ENCODE assay signal across 1 cellular context in the genomic region with DNA sequence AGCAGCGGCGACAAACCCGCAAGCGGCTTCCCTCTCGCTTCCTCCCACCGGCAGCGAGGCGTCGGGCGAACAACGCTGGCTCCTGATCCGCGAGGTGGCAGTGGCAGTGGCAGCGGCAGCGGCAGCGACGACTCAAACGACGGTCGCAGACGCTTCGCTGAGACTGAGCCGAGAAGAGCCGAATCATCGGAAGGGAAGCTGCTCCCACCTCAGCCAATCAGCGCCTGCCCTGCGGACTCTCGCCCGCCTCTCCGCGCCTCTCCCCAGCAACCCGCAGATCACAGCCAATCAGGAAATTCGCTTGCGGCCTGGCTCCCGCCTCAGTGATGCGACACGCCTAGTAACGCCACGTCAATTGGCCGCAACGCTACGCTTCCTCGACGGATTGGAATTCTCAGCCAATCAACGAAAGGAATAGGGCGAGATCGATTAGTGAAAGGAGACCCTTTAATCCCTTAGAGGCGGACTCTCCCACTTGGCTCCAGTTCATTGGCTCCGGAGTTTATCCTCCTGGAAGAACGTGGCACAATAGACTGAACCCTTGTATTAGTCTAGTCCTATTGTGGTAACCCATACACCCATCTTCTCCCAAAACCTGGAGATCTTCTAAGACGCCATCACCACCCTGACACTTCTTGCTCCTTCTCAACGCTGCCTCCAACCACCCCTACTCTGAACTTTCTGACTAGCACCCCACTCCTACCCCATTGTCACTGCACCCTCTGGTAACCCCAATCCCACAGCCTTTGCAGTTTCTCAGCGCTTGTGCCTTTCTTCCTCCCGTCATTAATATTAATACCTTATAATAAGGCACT.
TF ChIP-seq lines count a peak whose summit lies in the region.

TSS of gene VCP (minus strand) at position 165 of the 815 bp plus-strand sequence. CDS start 272 bp downstream, outside the sequence.

TF ChIP-seq in HepG2, 621 proteins besides CTCF, POLR2A, EP300 and RAD21 (continued from another document and continues in another):
- TF ChIP-seq ZBTB33 (CRISPR knock-in tag; IDR thresholded peaks at IDR 0.05) (no peak), ZFY (CRISPR knock-in tag; IDR thresholded peaks at IDR 0.05) (peak; percentile 58), NFATC3 (CRISPR knock-in tag; IDR thresholded peaks at IDR 0.05) (no peak), ZNF549 (CRISPR knock-in tag; IDR thresholded peaks at IDR 0.05) (0 out of 2 replicates have a peak, but pooled peaks have one; percentile 38), TBX2 (CRISPR knock-in tag; IDR thresholded peaks at IDR 0.05; ENCODE audit: borderline replicate concordance) (peak; percentile 48; the same call in 1 of the 2 replicates), ZBTB3 (CRISPR knock-in tag; IDR thresholded peaks at IDR 0.05; ENCODE audit: borderline replicate concordance, low read depth) (no peak), FLYWCH1 (CRISPR knock-in tag; IDR thresholded peaks at IDR 0.05) (no peak), ZNF282 (IDR thresholded peaks at IDR 0.05; ENCODE audit: partially characterized antibody) (no peak), MTA3 (CRISPR knock-in tag; IDR thresholded peaks at IDR 0.05) (no peak), RBM39 (IDR thresholded peaks at IDR 0.05; ENCODE audit: low read depth, low read length, poor library complexity, severe bottlenecking) (peak; percentile 78), ATF7 (IDR thresholded peaks at IDR 0.05) (no peak), ATF7 (CRISPR knock-in tag; IDR thresholded peaks at IDR 0.05) (no peak), GLMP (CRISPR knock-in tag; IDR thresholded peaks at IDR 0.05; ENCODE audit: borderline replicate concordance) (no peak), ZFAT (CRISPR knock-in tag; conservative IDR thresholded peaks at IDR 0.05) (no peak), FOXC1 (CRISPR knock-in tag; IDR thresholded peaks at IDR 0.05; ENCODE audit: borderline replicate concordance) (no peak), ISL2 (CRISPR knock-in tag; IDR thresholded peaks at IDR 0.05) (no peak; the same call in 1 of the 2 replicates), HNRNPH1 (optimal IDR thresholded peaks at IDR 0.05; ENCODE audit: low read depth, low read length) (no peak), ZNF792 (CRISPR knock-in tag; IDR thresholded peaks at IDR 0.05) (no peak), SMARCE1 (IDR thresholded peaks at IDR 0.05; ENCODE audit: borderline replicate concordance) (no peak), ZFYVE20 (CRISPR knock-in tag; IDR thresholded peaks at IDR 0.05; ENCODE audit: borderline replicate concordance, low read depth) (no peak), GTF3A (CRISPR knock-in tag; conservative IDR thresholded peaks at IDR 0.05) (no peak), CBX1 (IDR thresholded peaks at IDR 0.05; ENCODE audit: low read depth) (no peak), ZNF605 (CRISPR knock-in tag; IDR thresholded peaks at IDR 0.05) (peak; percentile 35; the same call in 1 of the 2 replicates), XRCC5 (optimal IDR thresholded peaks at IDR 0.05; ENCODE audit: low read length) (no peak), SP4 (CRISPR knock-in tag; IDR thresholded peaks at IDR 0.05) (peak; percentile 87), ZNF326 (CRISPR knock-in tag; IDR thresholded peaks at IDR 0.05; ENCODE audit: borderline replicate concordance) (no peak), PATZ1 (CRISPR knock-in tag; IDR thresholded peaks at IDR 0.05) (0 out of 2 replicates have a peak, but pooled peaks have one; percentile 24), RFX1 (IDR thresholded peaks at IDR 0.05) (peak; percentile 59; the same call in 1 of the 2 replicates), HIVEP1 (CRISPR knock-in tag; IDR thresholded peaks at IDR 0.05) (no peak; the same call in 1 of the 2 replicates), RBFOX2 (IDR thresholded peaks at IDR 0.05; ENCODE audit: low read depth, low read length) (peak; percentile 86), ZNF652 (CRISPR knock-in tag; IDR thresholded peaks at IDR 0.05; ENCODE audit: borderline replicate concordance, low read depth) (no peak), YY1 (IDR thresholded peaks at IDR 0.05; ENCODE audit: insufficient read depth, insufficient replicate concordance, low read depth, low read length) (peak; percentile 32), ZNF496 (CRISPR knock-in tag; IDR thresholded peaks at IDR 0.05; ENCODE audit: insufficient replicate concordance) (no peak), SKIL (CRISPR knock-in tag; IDR thresholded peaks at IDR 0.05; ENCODE audit: borderline replicate concordance) (no peak), ZNF563 (CRISPR knock-in tag; IDR thresholded peaks at IDR 0.05) (no peak), HES4 (CRISPR knock-in tag; IDR thresholded peaks at IDR 0.05; ENCODE audit: borderline replicate concordance) (no peak; the same call in 1 of the 2 replicates), LBX2 (CRISPR knock-in tag; IDR thresholded peaks at IDR 0.05; ENCODE audit: borderline replicate concordance) (no peak), RNF2 (conservative IDR thresholded peaks at IDR 0.05; ENCODE audit: low read depth) (no peak; the same call in 1 of the 2 replicates), CBX5 (CRISPR knock-in tag; IDR thresholded peaks at IDR 0.05; ENCODE audit: borderline replicate concordance) (no peak)
- TF ChIP-seq, protein P1, sequence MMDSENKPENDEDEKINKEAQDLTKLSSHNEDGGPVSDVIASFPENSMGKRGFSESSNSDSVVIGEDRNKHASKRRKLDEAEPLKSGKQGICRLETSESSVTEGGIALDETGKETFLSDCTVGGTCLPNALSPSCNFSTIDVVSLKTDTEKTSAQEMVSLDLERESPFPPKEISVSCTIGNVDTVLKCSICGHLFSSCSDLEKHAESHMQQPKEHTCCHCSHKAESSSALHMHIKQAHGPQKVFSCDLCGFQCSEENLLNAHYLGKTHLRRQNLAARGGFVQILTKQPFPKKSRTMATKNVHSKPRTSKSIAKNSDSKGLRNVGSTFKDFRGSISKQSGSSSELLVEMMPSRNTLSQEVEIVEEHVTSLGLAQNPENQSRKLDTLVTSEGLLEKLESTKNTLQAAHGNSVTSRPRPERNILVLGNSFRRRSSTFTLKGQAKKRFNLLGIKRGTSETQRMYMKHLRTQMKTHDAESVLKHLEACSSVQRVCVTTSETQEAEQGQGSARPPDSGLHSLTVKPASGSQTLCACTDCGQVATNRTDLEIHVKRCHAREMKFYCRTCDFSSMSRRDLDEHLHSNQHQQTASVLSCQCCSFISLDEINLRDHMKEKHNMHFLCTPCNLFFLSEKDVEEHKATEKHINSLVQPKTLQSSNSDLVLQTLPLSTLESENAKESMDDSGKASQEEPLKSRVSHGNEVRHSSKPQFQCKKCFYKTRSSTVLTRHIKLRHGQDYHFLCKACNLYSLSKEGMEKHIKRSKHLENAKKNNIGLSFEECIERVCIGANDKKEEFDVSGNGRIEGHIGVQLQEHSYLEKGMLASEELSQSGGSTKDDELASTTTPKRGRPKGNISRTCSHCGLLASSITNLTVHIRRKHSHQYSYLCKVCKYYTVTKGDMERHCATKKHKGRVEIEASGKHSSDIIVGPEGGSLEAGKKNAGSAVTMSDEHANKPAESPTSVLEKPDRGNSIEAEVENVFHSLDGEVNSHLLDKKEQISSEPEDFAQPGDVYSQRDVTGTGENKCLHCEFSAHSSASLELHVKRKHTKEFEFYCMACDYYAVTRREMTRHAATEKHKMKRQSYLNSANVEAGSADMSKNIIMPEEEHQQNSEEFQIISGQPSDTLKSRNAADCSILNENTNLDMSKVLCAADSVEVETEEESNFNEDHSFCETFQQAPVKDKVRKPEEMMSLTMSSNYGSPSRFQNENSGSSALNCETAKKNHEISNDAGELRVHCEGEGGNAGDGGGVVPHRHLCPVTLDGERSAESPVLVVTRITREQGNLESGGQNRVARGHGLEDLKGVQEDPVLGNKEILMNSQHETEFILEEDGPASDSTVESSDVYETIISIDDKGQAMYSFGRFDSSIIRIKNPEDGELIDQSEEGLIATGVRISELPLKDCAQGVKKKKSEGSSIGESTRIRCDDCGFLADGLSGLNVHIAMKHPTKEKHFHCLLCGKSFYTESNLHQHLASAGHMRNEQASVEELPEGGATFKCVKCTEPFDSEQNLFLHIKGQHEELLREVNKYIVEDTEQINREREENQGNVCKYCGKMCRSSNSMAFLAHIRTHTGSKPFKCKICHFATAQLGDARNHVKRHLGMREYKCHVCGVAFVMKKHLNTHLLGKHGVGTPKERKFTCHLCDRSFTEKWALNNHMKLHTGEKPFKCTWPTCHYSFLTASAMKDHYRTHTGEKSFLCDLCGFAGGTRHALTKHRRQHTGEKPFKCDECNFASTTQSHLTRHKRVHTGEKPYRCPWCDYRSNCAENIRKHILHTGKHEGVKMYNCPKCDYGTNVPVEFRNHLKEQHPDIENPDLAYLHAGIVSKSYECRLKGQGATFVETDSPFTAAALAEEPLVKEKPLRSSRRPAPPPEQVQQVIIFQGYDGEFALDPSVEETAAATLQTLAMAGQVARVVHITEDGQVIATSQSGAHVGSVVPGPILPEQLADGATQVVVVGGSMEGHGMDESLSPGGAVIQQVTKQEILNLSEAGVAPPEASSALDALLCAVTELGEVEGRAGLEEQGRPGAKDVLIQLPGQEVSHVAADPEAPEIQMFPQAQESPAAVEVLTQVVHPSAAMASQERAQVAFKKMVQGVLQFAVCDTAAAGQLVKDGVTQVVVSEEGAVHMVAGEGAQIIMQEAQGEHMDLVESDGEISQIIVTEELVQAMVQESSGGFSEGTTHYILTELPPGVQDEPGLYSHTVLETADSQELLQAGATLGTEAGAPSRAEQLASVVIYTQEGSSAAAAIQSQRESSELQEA (CRISPR knock-in tag; IDR thresholded peaks at IDR 0.05; ENCODE audit: not compliant biosample characterization) = no peak
- TF ChIP-seq, protein P2, sequence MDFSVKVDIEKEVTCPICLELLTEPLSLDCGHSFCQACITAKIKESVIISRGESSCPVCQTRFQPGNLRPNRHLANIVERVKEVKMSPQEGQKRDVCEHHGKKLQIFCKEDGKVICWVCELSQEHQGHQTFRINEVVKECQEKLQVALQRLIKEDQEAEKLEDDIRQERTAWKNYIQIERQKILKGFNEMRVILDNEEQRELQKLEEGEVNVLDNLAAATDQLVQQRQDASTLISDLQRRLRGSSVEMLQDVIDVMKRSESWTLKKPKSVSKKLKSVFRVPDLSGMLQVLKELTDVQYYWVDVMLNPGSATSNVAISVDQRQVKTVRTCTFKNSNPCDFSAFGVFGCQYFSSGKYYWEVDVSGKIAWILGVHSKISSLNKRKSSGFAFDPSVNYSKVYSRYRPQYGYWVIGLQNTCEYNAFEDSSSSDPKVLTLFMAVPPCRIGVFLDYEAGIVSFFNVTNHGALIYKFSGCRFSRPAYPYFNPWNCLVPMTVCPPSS (IDR thresholded peaks at IDR 0.05) = no peak
- TF ChIP-seq, protein P3, sequence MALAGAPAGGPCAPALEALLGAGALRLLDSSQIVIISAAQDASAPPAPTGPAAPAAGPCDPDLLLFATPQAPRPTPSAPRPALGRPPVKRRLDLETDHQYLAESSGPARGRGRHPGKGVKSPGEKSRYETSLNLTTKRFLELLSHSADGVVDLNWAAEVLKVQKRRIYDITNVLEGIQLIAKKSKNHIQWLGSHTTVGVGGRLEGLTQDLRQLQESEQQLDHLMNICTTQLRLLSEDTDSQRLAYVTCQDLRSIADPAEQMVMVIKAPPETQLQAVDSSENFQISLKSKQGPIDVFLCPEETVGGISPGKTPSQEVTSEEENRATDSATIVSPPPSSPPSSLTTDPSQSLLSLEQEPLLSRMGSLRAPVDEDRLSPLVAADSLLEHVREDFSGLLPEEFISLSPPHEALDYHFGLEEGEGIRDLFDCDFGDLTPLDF (CRISPR knock-in tag; IDR thresholded peaks at IDR 0.05) = no peak
